Comparison of ENCODE assay signal across 2 cellular contexts in the genomic region with DNA sequence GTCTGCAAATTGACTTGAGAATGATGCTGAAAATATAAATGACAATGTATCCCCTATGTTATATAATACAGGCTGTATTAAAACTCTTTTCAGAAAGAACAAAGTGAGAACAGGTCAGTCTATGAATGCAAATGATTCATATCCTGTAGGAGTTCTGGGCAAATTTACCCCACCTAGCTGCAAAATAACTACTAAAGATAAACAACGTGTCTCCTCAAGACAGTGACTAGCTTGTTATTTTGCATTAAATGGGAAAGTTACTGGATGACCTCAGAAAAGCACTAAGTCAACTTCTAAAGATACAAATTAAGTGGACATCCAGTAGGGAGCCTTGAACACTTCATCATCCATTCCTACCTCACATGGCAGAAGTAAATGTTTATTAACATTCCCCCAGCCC.
TF ChIP-seq lines count a peak whose summit lies in the region.

No MANE protein-coding gene starts in this region.

TF ChIP-seq in HEK293, 187 proteins besides CTCF, POLR2A, EP300 and RAD21 (continued from another document):
- no peak for TF ChIP-seq ZNF549 (tag by site-specific recombination; IDR thresholded peaks at IDR 0.05)
- no peak for TF ChIP-seq ZNF776 (tag by site-specific recombination; IDR thresholded peaks at IDR 0.05; ENCODE audit: borderline replicate concordance)
- TF ChIP-seq ZNF529 (tag by site-specific recombination; IDR thresholded peaks at IDR 0.05; ENCODE audit: insufficient replicate concordance), result no peak
- peak; percentile 34; the same call in 1 of the 2 replicates for TF ChIP-seq ZFP69B (tag by site-specific recombination; IDR thresholded peaks at IDR 0.05)
- TF ChIP-seq ZNF416 (tag by site-specific recombination; IDR thresholded peaks at IDR 0.05), result no peak
- TF ChIP-seq, protein P1, sequence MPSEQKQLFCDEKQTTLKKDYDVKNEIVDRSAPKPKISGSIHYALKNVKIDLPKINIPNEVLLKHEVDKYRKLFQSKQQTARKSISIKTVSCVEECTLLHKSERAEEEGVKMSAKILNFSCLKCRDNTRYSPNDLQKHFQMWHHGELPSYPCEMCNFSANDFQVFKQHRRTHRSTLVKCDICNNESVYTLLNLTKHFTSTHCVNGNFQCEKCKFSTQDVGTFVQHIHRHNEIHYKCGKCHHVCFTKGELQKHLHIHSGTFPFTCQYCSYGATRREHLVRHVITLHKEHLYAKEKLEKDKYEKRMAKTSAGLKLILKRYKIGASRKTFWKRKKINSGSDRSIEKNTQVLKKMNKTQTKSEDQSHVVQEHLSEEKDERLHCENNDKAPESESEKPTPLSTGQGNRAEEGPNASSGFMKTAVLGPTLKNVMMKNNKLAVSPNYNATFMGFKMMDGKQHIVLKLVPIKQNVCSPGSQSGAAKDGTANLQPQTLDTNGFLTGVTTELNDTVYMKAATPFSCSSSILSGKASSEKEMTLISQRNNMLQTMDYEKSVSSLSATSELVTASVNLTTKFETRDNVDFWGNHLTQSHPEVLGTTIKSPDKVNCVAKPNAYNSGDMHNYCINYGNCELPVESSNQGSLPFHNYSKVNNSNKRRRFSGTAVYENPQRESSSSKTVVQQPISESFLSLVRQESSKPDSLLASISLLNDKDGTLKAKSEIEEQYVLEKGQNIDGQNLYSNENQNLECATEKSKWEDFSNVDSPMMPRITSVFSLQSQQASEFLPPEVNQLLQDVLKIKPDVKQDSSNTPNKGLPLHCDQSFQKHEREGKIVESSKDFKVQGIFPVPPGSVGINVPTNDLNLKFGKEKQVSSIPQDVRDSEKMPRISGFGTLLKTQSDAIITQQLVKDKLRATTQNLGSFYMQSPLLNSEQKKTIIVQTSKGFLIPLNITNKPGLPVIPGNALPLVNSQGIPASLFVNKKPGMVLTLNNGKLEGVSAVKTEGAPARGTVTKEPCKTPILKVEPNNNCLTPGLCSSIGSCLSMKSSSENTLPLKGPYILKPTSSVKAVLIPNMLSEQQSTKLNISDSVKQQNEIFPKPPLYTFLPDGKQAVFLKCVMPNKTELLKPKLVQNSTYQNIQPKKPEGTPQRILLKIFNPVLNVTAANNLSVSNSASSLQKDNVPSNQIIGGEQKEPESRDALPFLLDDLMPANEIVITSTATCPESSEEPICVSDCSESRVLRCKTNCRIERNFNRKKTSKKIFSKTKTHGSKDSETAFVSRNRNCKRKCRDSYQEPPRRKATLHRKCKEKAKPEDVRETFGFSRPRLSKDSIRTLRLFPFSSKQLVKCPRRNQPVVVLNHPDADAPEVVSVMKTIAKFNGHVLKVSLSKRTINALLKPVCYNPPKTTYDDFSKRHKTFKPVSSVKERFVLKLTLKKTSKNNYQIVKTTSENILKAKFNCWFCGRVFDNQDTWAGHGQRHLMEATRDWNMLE (tag by site-specific recombination; conservative IDR thresholded peaks at IDR 0.05; ENCODE audit: low read depth), result no peak
- peak; percentile 47; the same call in 1 of the 2 replicates for TF ChIP-seq GLIS1 (tag by site-specific recombination; IDR thresholded peaks at IDR 0.05)
- TF ChIP-seq ZNF473 (tag by site-specific recombination; IDR thresholded peaks at IDR 0.05), result no peak
- TF ChIP-seq ZNF544 (tag by site-specific recombination; IDR thresholded peaks at IDR 0.05), result no peak
- TF ChIP-seq, protein P2, sequence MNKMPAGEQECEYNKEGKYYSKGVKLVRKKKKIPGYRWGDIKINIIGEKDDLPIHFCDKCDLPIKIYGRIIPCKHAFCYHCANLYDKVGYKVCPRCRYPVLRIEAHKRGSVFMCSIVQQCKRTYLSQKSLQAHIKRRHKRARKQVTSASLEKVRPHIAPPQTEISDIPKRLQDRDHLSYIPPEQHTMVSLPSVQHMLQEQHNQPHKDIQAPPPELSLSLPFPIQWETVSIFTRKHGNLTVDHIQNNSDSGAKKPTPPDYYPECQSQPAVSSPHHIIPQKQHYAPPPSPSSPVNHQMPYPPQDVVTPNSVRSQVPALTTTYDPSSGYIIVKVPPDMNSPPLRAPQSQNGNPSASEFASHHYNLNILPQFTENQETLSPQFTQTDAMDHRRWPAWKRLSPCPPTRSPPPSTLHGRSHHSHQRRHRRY (tag by site-specific recombination; IDR thresholded peaks at IDR 0.05), result no peak
- TF ChIP-seq, protein P3, sequence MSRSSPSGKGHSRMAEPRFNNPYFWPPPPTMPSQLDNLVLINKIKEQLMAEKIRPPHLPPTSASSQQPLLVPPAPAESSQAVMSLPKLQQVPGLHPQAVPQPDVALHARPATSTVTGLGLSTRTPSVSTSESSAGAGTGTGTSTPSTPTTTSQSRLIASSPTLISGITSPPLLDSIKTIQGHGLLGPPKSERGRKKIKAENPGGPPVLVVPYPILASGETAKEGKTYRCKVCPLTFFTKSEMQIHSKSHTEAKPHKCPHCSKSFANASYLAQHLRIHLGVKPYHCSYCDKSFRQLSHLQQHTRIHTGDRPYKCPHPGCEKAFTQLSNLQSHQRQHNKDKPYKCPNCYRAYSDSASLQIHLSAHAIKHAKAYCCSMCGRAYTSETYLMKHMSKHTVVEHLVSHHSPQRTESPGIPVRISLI (tag by site-specific recombination; IDR thresholded peaks at IDR 0.05), result no peak
- peak; percentile 25; the same call in 1 of the 2 replicates for TF ChIP-seq OSR2 (tag by site-specific recombination; IDR thresholded peaks at IDR 0.05)
- TF ChIP-seq, protein P4, sequence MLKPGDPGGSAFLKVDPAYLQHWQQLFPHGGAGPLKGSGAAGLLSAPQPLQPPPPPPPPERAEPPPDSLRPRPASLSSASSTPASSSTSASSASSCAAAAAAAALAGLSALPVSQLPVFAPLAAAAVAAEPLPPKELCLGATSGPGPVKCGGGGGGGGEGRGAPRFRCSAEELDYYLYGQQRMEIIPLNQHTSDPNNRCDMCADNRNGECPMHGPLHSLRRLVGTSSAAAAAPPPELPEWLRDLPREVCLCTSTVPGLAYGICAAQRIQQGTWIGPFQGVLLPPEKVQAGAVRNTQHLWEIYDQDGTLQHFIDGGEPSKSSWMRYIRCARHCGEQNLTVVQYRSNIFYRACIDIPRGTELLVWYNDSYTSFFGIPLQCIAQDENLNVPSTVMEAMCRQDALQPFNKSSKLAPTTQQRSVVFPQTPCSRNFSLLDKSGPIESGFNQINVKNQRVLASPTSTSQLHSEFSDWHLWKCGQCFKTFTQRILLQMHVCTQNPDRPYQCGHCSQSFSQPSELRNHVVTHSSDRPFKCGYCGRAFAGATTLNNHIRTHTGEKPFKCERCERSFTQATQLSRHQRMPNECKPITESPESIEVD (tag by site-specific recombination; IDR thresholded peaks at IDR 0.05), result peak; percentile 45; the same call in 1 of the 2 replicates
- no peak for TF ChIP-seq REPIN1 (tag by site-specific recombination; IDR thresholded peaks at IDR 0.05; ENCODE audit: low read depth)
- TF ChIP-seq, protein P5, sequence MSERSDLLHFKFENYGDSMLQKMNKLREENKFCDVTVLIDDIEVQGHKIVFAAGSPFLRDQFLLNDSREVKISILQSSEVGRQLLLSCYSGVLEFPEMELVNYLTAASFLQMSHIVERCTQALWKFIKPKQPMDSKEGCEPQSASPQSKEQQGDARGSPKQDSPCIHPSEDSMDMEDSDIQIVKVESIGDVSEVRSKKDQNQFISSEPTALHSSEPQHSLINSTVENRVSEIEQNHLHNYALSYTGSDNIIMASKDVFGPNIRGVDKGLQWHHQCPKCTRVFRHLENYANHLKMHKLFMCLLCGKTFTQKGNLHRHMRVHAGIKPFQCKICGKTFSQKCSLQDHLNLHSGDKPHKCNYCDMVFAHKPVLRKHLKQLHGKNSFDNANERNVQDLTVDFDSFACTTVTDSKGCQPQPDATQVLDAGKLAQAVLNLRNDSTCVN (tag by site-specific recombination; optimal IDR thresholded peaks at IDR 0.05), result no peak

TF ChIP-seq in WTC11, 78 proteins besides CTCF, POLR2A, EP300 and RAD21 (continued from another document):
- TF ChIP-seq, protein P6, sequence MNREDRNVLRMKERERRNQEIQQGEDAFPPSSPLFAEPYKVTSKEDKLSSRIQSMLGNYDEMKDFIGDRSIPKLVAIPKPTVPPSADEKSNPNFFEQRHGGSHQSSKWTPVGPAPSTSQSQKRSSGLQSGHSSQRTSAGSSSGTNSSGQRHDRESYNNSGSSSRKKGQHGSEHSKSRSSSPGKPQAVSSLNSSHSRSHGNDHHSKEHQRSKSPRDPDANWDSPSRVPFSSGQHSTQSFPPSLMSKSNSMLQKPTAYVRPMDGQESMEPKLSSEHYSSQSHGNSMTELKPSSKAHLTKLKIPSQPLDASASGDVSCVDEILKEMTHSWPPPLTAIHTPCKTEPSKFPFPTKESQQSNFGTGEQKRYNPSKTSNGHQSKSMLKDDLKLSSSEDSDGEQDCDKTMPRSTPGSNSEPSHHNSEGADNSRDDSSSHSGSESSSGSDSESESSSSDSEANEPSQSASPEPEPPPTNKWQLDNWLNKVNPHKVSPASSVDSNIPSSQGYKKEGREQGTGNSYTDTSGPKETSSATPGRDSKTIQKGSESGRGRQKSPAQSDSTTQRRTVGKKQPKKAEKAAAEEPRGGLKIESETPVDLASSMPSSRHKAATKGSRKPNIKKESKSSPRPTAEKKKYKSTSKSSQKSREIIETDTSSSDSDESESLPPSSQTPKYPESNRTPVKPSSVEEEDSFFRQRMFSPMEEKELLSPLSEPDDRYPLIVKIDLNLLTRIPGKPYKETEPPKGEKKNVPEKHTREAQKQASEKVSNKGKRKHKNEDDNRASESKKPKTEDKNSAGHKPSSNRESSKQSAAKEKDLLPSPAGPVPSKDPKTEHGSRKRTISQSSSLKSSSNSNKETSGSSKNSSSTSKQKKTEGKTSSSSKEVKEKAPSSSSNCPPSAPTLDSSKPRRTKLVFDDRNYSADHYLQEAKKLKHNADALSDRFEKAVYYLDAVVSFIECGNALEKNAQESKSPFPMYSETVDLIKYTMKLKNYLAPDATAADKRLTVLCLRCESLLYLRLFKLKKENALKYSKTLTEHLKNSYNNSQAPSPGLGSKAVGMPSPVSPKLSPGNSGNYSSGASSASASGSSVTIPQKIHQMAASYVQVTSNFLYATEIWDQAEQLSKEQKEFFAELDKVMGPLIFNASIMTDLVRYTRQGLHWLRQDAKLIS (CRISPR knock-in tag; IDR thresholded peaks at IDR 0.05; ENCODE audit: borderline replicate concordance), result no peak
- TF ChIP-seq ZNF138 (CRISPR knock-in tag; conservative IDR thresholded peaks at IDR 0.05) (no peak), PRRX2 (CRISPR knock-in tag; IDR thresholded peaks at IDR 0.05) (no peak)
